ENCODE assay signal across 20 cellular contexts in the genomic region with DNA sequence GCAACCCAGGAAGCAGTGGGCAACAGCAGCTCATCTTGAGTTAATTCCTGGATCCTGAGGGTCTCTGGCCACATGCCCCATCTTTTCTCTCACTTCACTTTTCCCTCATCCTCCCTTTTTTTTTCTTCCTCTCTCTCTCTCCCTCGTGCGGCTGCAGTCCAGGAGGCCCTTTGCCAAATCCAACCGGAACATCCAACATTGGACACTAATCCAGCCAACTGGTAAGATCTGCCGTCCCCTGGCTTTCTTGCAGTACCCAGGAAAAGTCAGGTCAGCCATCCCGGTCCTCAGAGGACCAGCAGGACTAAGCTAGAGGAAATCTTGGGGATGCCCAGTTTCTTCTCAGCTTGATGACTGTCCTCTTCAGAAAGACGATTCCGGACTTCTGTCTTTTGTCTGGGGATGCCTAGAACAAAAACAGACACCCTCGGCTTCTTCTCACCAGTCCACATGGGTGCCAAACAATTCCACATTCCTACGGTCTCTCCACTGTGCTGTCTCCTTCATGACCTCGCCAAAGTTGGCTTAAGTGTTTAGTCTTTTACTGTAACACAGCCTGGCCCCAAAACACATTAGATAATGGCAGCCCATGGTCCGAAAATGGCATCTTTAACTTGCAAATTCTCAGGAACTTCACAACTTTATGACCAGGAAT.
"Had no signal": no experiment of that assay in that cellular context is flagged by ENCODE, and none has a peak within 500 bp of the region (broad histone marks: within the 10 kb centered on the region; RNA-seq: fewer than 3 reads in every experiment).

No MANE protein-coding gene starts in this region.

- H3K27ac ChIP-seq: body of pancreas, colonic mucosa, foreskin keratinocyte, parathyroid adenoma, stomach, testis, upper lobe of left lung, VCaP had no signal

- H3K9me3 ChIP-seq: body of pancreas, colonic mucosa, stomach, testis, upper lobe of left lung had no signal

- DNase-seq: activated CD4-positive, alpha-beta T cell treated with anti-CD3 and anti-CD28 coated beads, Interleukin-2, amount 50 U/mL, for 1 hour; activated CD4-positive, CD25-positive, alpha-beta regulatory T cell treated with anti-CD3 and anti-CD28 coated beads, Interleukin-2, amount 50 U/mL, for 72 hours; activated CD8-positive, alpha-beta memory T cell treated with anti-CD3 and anti-CD28 coated beads, Interleukin-2, amount 50 U/mL, for 4 hours; activated effector memory CD4-positive, alpha-beta T cell treated with Interleukin-2 at 50 U/mL for 16 hours; activated T-cell treated with anti-CD3 and anti-CD28 coated beads, Interleukin-2, amount 50 U/mL, for 4 hours; body of pancreas; colonic mucosa; foreskin keratinocyte; glutamatergic neuron; naive thymus-derived CD4-positive, alpha-beta T cell; stimulated activated CD4-positive, alpha-beta T cell treated with anti-CD3 and anti-CD28 coated beads, Interleukin-2, amount 100 ng/mL, for 24 hours; stomach; SW 1271; T-helper 2 cell; testis; upper lobe of left lung had no signal

- H3K4me3 ChIP-seq: body of pancreas, colonic mucosa, stomach, testis, upper lobe of left lung had no signal

- H3K36me3 ChIP-seq: colonic mucosa, upper lobe of left lung had no signal

- H3K4me3 Mint-ChIP-seq: activated naive CD8-positive, alpha-beta T cell; activated T-cell treated with anti-CD3 and anti-CD28 coated beads, Interleukin-2, amount 50 U/mL, for 4 hours; memory B cell had no signal

- H3K27me3 ChIP-seq: body of pancreas, colonic mucosa, foreskin keratinocyte, stomach, testis, upper lobe of left lung had no signal

- H3K27me3 Mint-ChIP-seq: activated naive CD8-positive, alpha-beta T cell; memory B cell; naive thymus-derived CD4-positive, alpha-beta T cell had no signal

- H3K4me1 ChIP-seq: colonic mucosa, parathyroid adenoma, testis had no signal

- H3K27ac Mint-ChIP-seq: memory B cell had no signal

- H3K9me3 Mint-ChIP-seq: activated T-cell treated with anti-CD3 and anti-CD28 coated beads, Interleukin-2, amount 50 U/mL, for 4 hours had no signal

- ATAC-seq: activated T-cell treated with anti-CD3 and anti-CD28 coated beads, Interleukin-2, amount 50 U/mL, for 4 hours; body of pancreas; foreskin keratinocyte; naive thymus-derived CD4-positive, alpha-beta T cell had no signal
